1 cellular context compared by ENCODE assay signal in the genomic region with DNA sequence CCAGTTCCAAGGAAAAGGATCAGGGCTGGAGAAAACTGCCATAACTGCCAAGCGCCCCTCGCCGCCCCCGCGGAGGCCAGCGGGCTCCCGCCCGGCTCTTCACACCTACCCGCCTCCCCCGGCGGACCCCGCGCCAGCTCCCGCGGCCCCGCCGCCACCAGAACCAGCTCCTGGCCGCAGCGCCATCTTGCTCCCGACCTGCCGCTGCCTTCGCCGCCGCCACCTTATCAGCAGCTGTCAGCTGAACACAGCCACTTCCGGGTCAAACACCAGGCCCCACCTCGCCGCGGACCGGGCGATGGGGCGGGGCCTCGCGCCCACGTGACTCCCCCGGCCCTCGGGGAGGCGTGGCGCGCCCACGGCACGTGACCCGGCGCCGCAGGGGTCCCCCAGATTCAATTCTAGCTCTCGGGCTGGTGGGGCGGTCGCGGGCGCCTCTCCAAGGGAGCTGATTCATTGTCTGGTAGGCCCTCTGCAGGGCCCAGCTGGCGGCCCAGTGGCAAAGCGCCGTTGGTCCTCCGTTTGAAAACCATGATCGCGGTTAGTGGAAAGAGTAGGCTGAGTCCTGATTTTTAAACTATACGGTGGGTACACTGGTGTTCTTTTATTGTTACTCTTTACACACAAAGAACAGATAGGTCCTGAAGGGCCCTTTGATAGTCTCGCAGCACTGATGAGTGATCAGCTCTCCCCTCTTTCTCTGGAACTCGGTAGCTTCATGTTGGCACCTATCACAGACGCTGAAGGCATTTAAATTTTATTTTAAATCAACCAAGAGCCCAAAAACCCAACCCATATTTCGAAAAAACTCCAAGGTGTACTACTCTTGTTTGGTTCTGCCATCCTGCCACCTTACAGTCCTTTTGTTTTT.
TF ChIP-seq lines count a peak whose summit lies in the region.

A gene with protein sequence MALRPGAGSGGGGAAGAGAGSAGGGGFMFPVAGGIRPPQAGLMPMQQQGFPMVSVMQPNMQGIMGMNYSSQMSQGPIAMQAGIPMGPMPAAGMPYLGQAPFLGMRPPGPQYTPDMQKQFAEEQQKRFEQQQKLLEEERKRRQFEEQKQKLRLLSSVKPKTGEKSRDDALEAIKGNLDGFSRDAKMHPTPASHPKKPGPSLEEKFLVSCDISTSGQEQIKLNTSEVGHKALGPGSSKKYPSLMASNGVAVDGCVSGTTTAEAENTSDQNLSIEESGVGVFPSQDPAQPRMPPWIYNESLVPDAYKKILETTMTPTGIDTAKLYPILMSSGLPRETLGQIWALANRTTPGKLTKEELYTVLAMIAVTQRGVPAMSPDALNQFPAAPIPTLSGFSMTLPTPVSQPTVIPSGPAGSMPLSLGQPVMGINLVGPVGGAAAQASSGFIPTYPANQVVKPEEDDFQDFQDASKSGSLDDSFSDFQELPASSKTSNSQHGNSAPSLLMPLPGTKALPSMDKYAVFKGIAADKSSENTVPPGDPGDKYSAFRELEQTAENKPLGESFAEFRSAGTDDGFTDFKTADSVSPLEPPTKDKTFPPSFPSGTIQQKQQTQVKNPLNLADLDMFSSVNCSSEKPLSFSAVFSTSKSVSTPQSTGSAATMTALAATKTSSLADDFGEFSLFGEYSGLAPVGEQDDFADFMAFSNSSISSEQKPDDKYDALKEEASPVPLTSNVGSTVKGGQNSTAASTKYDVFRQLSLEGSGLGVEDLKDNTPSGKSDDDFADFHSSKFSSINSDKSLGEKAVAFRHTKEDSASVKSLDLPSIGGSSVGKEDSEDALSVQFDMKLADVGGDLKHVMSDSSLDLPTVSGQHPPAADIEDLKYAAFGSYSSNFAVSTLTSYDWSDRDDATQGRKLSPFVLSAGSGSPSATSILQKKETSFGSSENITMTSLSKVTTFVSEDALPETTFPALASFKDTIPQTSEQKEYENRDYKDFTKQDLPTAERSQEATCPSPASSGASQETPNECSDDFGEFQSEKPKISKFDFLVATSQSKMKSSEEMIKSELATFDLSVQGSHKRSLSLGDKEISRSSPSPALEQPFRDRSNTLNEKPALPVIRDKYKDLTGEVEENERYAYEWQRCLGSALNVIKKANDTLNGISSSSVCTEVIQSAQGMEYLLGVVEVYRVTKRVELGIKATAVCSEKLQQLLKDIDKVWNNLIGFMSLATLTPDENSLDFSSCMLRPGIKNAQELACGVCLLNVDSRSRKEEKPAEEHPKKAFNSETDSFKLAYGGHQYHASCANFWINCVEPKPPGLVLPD (N-terminal part only) (minus strand): TSS at position 249 of the 871 bp plus-strand sequence. CDS start 63 bp downstream, at position 186.

TF ChIP-seq in K562, 482 proteins besides CTCF, POLR2A, EP300 and RAD21 (continued from another document):
- TF ChIP-seq MAFG (tag; conservative IDR thresholded peaks at IDR 0.05) = 0 out of 2 replicates have a peak, but pooled peaks have one; percentile 39
- TF ChIP-seq SUPT5H (IDR thresholded peaks at IDR 0.05) = peak; percentile 78
- TF ChIP-seq RHOXF2B (CRISPR knock-in tag; conservative IDR thresholded peaks at IDR 0.05) = no peak
- TF ChIP-seq, protein P1, sequence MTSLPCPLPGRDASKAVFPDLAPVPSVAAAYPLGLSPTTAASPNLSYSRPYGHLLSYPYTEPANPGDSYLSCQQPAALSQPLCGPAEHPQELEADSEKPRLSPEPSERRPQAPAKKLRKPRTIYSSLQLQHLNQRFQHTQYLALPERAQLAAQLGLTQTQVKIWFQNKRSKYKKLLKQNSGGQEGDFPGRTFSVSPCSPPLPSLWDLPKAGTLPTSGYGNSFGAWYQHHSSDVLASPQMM (CRISPR knock-in tag; IDR thresholded peaks at IDR 0.05) = no peak
- peak; percentile 76; the same call in 1 of the 2 replicates for TF ChIP-seq ZBED1 (IDR thresholded peaks at IDR 0.05)
- TF ChIP-seq, protein P2, sequence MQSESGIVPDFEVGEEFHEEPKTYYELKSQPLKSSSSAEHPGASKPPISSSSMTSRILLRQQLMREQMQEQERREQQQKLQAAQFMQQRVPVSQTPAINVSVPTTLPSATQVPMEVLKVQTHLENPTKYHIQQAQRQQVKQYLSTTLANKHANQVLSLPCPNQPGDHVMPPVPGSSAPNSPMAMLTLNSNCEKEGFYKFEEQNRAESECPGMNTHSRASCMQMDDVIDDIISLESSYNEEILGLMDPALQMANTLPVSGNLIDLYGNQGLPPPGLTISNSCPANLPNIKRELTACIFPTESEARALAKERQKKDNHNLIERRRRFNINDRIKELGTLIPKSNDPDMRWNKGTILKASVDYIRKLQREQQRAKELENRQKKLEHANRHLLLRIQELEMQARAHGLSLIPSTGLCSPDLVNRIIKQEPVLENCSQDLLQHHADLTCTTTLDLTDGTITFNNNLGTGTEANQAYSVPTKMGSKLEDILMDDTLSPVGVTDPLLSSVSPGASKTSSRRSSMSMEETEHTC (IDR thresholded peaks at IDR 0.05) = peak; percentile 79
- TF ChIP-seq, protein P3, sequence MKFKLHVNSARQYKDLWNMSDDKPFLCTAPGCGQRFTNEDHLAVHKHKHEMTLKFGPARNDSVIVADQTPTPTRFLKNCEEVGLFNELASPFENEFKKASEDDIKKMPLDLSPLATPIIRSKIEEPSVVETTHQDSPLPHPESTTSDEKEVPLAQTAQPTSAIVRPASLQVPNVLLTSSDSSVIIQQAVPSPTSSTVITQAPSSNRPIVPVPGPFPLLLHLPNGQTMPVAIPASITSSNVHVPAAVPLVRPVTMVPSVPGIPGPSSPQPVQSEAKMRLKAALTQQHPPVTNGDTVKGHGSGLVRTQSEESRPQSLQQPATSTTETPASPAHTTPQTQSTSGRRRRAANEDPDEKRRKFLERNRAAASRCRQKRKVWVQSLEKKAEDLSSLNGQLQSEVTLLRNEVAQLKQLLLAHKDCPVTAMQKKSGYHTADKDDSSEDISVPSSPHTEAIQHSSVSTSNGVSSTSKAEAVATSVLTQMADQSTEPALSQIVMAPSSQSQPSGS (CRISPR knock-in tag; IDR thresholded peaks at IDR 0.05) = no peak
- TF ChIP-seq, protein P4, sequence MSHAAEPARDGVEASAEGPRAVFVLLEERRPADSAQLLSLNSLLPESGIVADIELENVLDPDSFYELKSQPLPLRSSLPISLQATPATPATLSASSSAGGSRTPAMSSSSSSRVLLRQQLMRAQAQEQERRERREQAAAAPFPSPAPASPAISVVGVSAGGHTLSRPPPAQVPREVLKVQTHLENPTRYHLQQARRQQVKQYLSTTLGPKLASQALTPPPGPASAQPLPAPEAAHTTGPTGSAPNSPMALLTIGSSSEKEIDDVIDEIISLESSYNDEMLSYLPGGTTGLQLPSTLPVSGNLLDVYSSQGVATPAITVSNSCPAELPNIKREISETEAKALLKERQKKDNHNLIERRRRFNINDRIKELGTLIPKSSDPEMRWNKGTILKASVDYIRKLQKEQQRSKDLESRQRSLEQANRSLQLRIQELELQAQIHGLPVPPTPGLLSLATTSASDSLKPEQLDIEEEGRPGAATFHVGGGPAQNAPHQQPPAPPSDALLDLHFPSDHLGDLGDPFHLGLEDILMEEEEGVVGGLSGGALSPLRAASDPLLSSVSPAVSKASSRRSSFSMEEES (CRISPR knock-in tag; IDR thresholded peaks at IDR 0.05) = peak; percentile 99
- peak; percentile 98 for TF ChIP-seq DACH1 (IDR thresholded peaks at IDR 0.05; ENCODE audit: partially characterized antibody)
- TF ChIP-seq, protein P5, sequence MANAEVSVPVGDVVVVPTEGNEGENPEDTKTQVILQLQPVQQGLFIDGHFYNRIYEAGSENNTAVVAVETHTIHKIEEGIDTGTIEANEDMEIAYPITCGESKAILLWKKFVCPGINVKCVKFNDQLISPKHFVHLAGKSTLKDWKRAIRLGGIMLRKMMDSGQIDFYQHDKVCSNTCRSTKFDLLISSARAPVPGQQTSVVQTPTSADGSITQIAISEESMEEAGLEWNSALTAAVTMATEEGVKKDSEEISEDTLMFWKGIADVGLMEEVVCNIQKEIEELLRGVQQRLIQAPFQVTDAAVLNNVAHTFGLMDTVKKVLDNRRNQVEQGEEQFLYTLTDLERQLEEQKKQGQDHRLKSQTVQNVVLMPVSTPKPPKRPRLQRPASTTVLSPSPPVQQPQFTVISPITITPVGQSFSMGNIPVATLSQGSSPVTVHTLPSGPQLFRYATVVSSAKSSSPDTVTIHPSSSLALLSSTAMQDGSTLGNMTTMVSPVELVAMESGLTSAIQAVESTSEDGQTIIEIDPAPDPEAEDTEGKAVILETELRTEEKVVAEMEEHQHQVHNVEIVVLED (CRISPR knock-in tag; IDR thresholded peaks at IDR 0.05) = peak; percentile 58
- TF ChIP-seq CHCHD3 (CRISPR knock-in tag; IDR thresholded peaks at IDR 0.05) = 0 out of 2 replicates have a peak, but pooled peaks have one; percentile 31
- peak; percentile 79 for TF ChIP-seq SP1 (CRISPR knock-in tag; IDR thresholded peaks at IDR 0.05)
- TF ChIP-seq, protein P6, sequence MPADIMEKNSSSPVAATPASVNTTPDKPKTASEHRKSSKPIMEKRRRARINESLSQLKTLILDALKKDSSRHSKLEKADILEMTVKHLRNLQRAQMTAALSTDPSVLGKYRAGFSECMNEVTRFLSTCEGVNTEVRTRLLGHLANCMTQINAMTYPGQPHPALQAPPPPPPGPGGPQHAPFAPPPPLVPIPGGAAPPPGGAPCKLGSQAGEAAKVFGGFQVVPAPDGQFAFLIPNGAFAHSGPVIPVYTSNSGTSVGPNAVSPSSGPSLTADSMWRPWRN (IDR thresholded peaks at IDR 0.05; ENCODE audit: low read depth) = 0 out of 2 replicates have a peak, but pooled peaks have one; percentile 50
- no peak for TF ChIP-seq ATF1 (CRISPR knock-in tag; IDR thresholded peaks at IDR 0.05)
- TF ChIP-seq ATF1 (tag; IDR thresholded peaks at IDR 0.05) = peak; percentile 74
- peak; percentile 93; a peak in 3 of 4 replicates for TF ChIP-seq SIN3A (IDR thresholded peaks at IDR 0.05; ENCODE audit: borderline replicate concordance in 2 of 2, control insufficient read depth in 1 of 2, low read depth in 2 of 2, low read length in 2 of 2)
- peak; percentile 85; the same call in 1 of the 2 replicates for TF ChIP-seq ZBTB1 (CRISPR knock-in tag; IDR thresholded peaks at IDR 0.05; ENCODE audit: borderline replicate concordance, low read depth)
- TF ChIP-seq CBFA2T2 (conservative IDR thresholded peaks at IDR 0.05) = peak; percentile 88
- TF ChIP-seq ZNF77 (CRISPR knock-in tag; IDR thresholded peaks at IDR 0.05) = 0 out of 2 replicates have a peak, but pooled peaks have one; percentile 12
- TF ChIP-seq PHF20 (IDR thresholded peaks at IDR 0.05; ENCODE audit: partially characterized antibody) = peak; percentile 83
- peak; percentile 84; the same call in 1 of the 2 replicates for TF ChIP-seq MTA3 (IDR thresholded peaks at IDR 0.05; ENCODE audit: borderline replicate concordance)
- peak; percentile 85 for TF ChIP-seq GATA2 (CRISPR knock-in tag; IDR thresholded peaks at IDR 0.05)
- TF ChIP-seq ETV5 (CRISPR knock-in tag; IDR thresholded peaks at IDR 0.05; ENCODE audit: low read depth) = peak; percentile 64
- 0 out of 2 replicates have a peak, but pooled peaks have one; percentile 25 for TF ChIP-seq ZBTB17 (CRISPR knock-in tag; IDR thresholded peaks at IDR 0.05)
- peak; percentile 85 for TF ChIP-seq RBM22 (IDR thresholded peaks at IDR 0.05; ENCODE audit: low read depth, low read length, poor library complexity, severe bottlenecking)
- peak; percentile 78 for TF ChIP-seq NCOR1 (IDR thresholded peaks at IDR 0.05)
- TF ChIP-seq ZFP30 (CRISPR knock-in tag; IDR thresholded peaks at IDR 0.05; ENCODE audit: borderline replicate concordance) = no peak
- TF ChIP-seq THRAP3 (IDR thresholded peaks at IDR 0.05; ENCODE audit: borderline replicate concordance) = peak; percentile 68; the same call in 1 of the 2 replicates
- TF ChIP-seq, protein P7, sequence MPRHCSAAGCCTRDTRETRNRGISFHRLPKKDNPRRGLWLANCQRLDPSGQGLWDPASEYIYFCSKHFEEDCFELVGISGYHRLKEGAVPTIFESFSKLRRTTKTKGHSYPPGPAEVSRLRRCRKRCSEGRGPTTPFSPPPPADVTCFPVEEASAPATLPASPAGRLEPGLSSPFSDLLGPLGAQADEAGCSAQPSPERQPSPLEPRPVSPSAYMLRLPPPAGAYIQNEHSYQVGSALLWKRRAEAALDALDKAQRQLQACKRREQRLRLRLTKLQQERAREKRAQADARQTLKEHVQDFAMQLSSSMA (CRISPR knock-in tag; IDR thresholded peaks at IDR 0.05) = 0 out of 2 replicates have a peak, but pooled peaks have one; percentile 15
TF ChIP-seq in K562: peak in this region for 156.
